ENCODE assay signal across 8 cellular contexts in genomic region chr5:134004626-134005414, GRCh38. TPM values are rescaled to one million over a fixed set of nuclear protein-coding genes. Genes with fewer than 3 reads are reported as not detected.
DNase-seq lines count a peak whose midpoint lies in the region; ATAC-seq and TF ChIP-seq lines count a peak whose summit lies in the region.

Gene VDAC1 (minus strand): TSS chr5:134004975. CDS start chr5:133993012, 11,963 bp downstream.

- H3K9me3 ChIP-seq in Panc1 (ENCODE audit: control insufficient read depth, insufficient read depth, low read depth, low read length) (no peaks in the 10 kb centered on the region), fibroblast of lung (ENCODE audit: control insufficient read depth, insufficient read depth, low read depth, low read length) (no peaks in the 10 kb centered on the region)

- H3K9me3 Mint-ChIP-seq in activated T-helper 1 cell treated with anti-CD3 and anti-CD28 coated beads, Interleukin-12 subunit alpha, Interleukin-12 subunit beta, Interleukin-2, Interleukin-4 antibody, amounts not matched to agents 30 ng/mL and 10 ng/mL and 1 ng/mL, durations not matched to agents 14 hours and 24 hours and 36 hours, result no peaks in the 10 kb centered on the region
- H3K9me3 Mint-ChIP-seq in natural killer cell, result no peaks in the 10 kb centered on the region

- intact Hi-C loops in Panc1 (cut with micrococcal nuclease; ENCODE audit: unreplicated experiment), result no loop called here
- intact Hi-C loops in activated T-helper 1 cell treated with anti-CD3 and anti-CD28 coated beads, Interleukin-12 subunit alpha, Interleukin-12 subunit beta, Interleukin-2, Interleukin-4 antibody, amounts not matched to agents 30 ng/mL and 10 ng/mL and 1 ng/mL, durations not matched to agents 14 hours and 24 hours and 36 hours (cut with micrococcal nuclease), result loop anchor here (1.0 to 10.0 kb wide), 11 partner anchors 34 to 954 kb away; partner anchors contain the start of genes C5orf24, DDX46, PCBD2 and PPP2CA
- intact Hi-C loops in natural killer cell (cut with micrococcal nuclease), result no loop called here

- peaks cover 2% of the 10 kb centered on the region for H3K27me3 Mint-ChIP-seq in activated T-helper 1 cell treated with anti-CD3 and anti-CD28 coated beads, Interleukin-12 subunit alpha, Interleukin-12 subunit beta, Interleukin-2, Interleukin-4 antibody, amounts not matched to agents 30 ng/mL and 10 ng/mL and 1 ng/mL, durations not matched to agents 14 hours and 24 hours and 36 hours (ENCODE audit: insufficient read depth)
- H3K27me3 Mint-ChIP-seq in natural killer cell (ENCODE audit: low read depth in 2 of 2), result peaks cover 0 to 3% of the 10 kb centered on the region in 2 donors

- H3K4me2 ChIP-seq in fibroblast of lung (ENCODE audit: extremely low read depth, insufficient read depth, low read length), result peak within 1 kb of the TSS; percentile 100

- peaks cover 3% of the 10 kb centered on the region for H4K20me1 ChIP-seq in fibroblast of lung (ENCODE audit: control insufficient read depth, extremely low read depth, insufficient read depth, low read length)

- H3K27ac ChIP-seq in Panc1 (ENCODE audit: low read length) (peak within 1 kb of the TSS; percentile 95), fibroblast of lung (ENCODE audit: insufficient read depth, low read length) (peak within 1 kb of the TSS; percentile 96)

- peaks cover 46% of the 10 kb centered on the region for H3K79me2 ChIP-seq in fibroblast of lung (ENCODE audit: control insufficient read depth, insufficient read depth, low read length)

- H3K4me3 ChIP-seq in Panc1 (ENCODE audit: low read depth in 2 of 2, low read length in 2 of 2) (peak within 1 kb of the TSS; percentile 79 to 82), fibroblast of lung (replicated peaks in 1 of 4; ENCODE audit: control extremely low read depth in 1 of 4, insufficient read depth in 1 of 4, low read depth in 3 of 4, low read length in 4 of 4) (peak within 1 kb of the TSS; percentile 67 to 90 (median 74))

- peaks cover 24% of the 10 kb centered on the region for H3K36me3 Mint-ChIP-seq in activated T-helper 1 cell treated with anti-CD3 and anti-CD28 coated beads, Interleukin-12 subunit alpha, Interleukin-12 subunit beta, Interleukin-2, Interleukin-4 antibody, amounts not matched to agents 30 ng/mL and 10 ng/mL and 1 ng/mL, durations not matched to agents 14 hours and 24 hours and 36 hours (ENCODE audit: low read depth)
- H3K36me3 Mint-ChIP-seq in natural killer cell, result no peaks in the 10 kb centered on the region

- TF ChIP-seq CTCF in Panc1 (IDR thresholded peaks at IDR 0.05), result no peak
- TF ChIP-seq CTCF in fibroblast of lung (conservative IDR thresholded peaks at IDR 0.05 in 1 of 2, IDR thresholded peaks at IDR 0.05 in 1 of 2; ENCODE audit: low read depth in 1 of 2, low read length in 2 of 2), result no peak
- TF ChIP-seq CTCF in natural killer cell (IDR thresholded peaks at IDR 0.05), result no peak

- ATAC-seq in GM19468 (IDR thresholded peaks at IDR 0.05; ENCODE audit: extremely low read depth, unreplicated experiment) (peak; percentile 36), Panc1 (peak; percentile 91), natural killer cell (peak; percentile 79 to 90 (median 79))
- peak; percentile 89 for ATAC-seq in stimulated activated naive CD8-positive, alpha-beta T cell treated with anti-CD3 and anti-CD28 coated beads, Interleukin-15, Interleukin-2, amounts not matched to agents 100 U/mL and 50 U/mL, for 24 hours

- H3K4me1 Mint-ChIP-seq in activated T-helper 1 cell treated with anti-CD3 and anti-CD28 coated beads, Interleukin-12 subunit alpha, Interleukin-12 subunit beta, Interleukin-2, Interleukin-4 antibody, amounts not matched to agents 30 ng/mL and 10 ng/mL and 1 ng/mL, durations not matched to agents 14 hours and 24 hours and 36 hours (ENCODE audit: low read depth), result peaks cover 53% of the 10 kb centered on the region
- peaks cover 31 to 49% of the 10 kb centered on the region in 2 donors for H3K4me1 Mint-ChIP-seq in natural killer cell

- peak; percentile 90 for DNase-seq in Caki2 (ENCODE audit: low read depth)
- DNase-seq in HS-5 (ENCODE audit: low read depth), result peak; percentile 73
- DNase-seq in Panc1 (ENCODE audit: low read depth, low spot score), result no peak
- peak; percentile 78 for DNase-seq in activated T-helper 1 cell treated with anti-CD3 and anti-CD28 coated beads, Interleukin-12 subunit alpha, Interleukin-12 subunit beta, Interleukin-2, Interleukin-4 antibody, amounts not matched to agents 30 ng/mL and 10 ng/mL and 1 ng/mL, durations not matched to agents 14 hours and 24 hours and 36 hours (ENCODE audit: low spot score)
- DNase-seq in fibroblast of lung (ENCODE audit: low read depth in 2 of 2), result peak; percentile 89 to 90
- DNase-seq in natural killer cell, result peak; percentile 77
- DNase-seq in stimulated activated naive CD8-positive, alpha-beta T cell treated with anti-CD3 and anti-CD28 coated beads, Interleukin-15, Interleukin-2, amounts not matched to agents 100 U/mL and 50 U/mL, for 24 hours, result peak; percentile 87

- H3K36me3 ChIP-seq in Panc1 (ENCODE audit: control insufficient read depth, insufficient read depth, low read length), result peaks cover 6% of the 10 kb centered on the region; the same call in 1 of the 2 replicates
- peaks cover 14% of the 10 kb centered on the region for H3K36me3 ChIP-seq in fibroblast of lung (ENCODE audit: control insufficient read depth, insufficient read depth, low read length)

- no peaks in the 10 kb centered on the region for H3K27me3 ChIP-seq in Panc1 (ENCODE audit: control insufficient read depth, insufficient read depth, low read length)
- no peaks in the 10 kb centered on the region for H3K27me3 ChIP-seq in fibroblast of lung (ENCODE audit: control insufficient read depth, insufficient read depth, low read length)

- CTCF ChIA-PET in Panc1 (lab: Charles Lee), result interaction anchor here (1.0 kb wide), 1 partner anchor 35 kb away, joined by 7 read pairs; no protein-coding TSS in a partner anchor

- BruUV-seq in Panc1 (replicated peaks; lab: Mats Ljungman, UMichigan), result no TSS peak

- H2AFZ ChIP-seq in fibroblast of lung (ENCODE audit: low read length), result peak within 1 kb of the TSS; percentile 86

- POLR2A ChIA-PET in Panc1 (lab: Charles Lee), result interaction anchor here (0.6 kb wide), 3 partner anchors 17 to 49 kb away, joined by 3 to 11 read pairs (median 3); no protein-coding TSS in a partner anchor

- H3K4me1 ChIP-seq in Panc1 (ENCODE audit: control insufficient read depth, insufficient read depth, low read length), result peaks cover 52% of the 10 kb centered on the region
- peaks cover 21% of the 10 kb centered on the region for H3K4me1 ChIP-seq in fibroblast of lung (ENCODE audit: control insufficient read depth, extremely low read depth, insufficient read depth, low read length)

- peak within 1 kb of the TSS; percentile 97 for H3K27ac Mint-ChIP-seq in activated T-helper 1 cell treated with anti-CD3 and anti-CD28 coated beads, Interleukin-12 subunit alpha, Interleukin-12 subunit beta, Interleukin-2, Interleukin-4 antibody, amounts not matched to agents 30 ng/mL and 10 ng/mL and 1 ng/mL, durations not matched to agents 14 hours and 24 hours and 36 hours
- peak within 1 kb of the TSS; percentile 92 to 94 for H3K27ac Mint-ChIP-seq in natural killer cell

- peak within 1 kb of the TSS; percentile 93 for H3K4me3 Mint-ChIP-seq in activated T-helper 1 cell treated with anti-CD3 and anti-CD28 coated beads, Interleukin-12 subunit alpha, Interleukin-12 subunit beta, Interleukin-2, Interleukin-4 antibody, amounts not matched to agents 30 ng/mL and 10 ng/mL and 1 ng/mL, durations not matched to agents 14 hours and 24 hours and 36 hours
- H3K4me3 Mint-ChIP-seq in natural killer cell, result peak within 1 kb of the TSS; percentile 92

- H3K9ac ChIP-seq in fibroblast of lung (ENCODE audit: insufficient read depth, low read length), result peak within 1 kb of the TSS; percentile 97

- in situ Hi-C loops in Caki2 (cut with HindIII; ENCODE audit: low pct_unique_long_range_greater_than_20kb, low sequenced_read_pairs) (no loop called here), Panc1 (cut with HindIII; ENCODE audit: low pct_unique_long_range_greater_than_20kb, low sequenced_read_pairs) (no loop called here)

RNA-seq across cellular contexts. Expression of gene VDAC1, which starts in this region (rescaled TPM):
- total RNA-seq in Caki2 (2014; rRNA removed; shearing (Covaris generic); ENCODE audit: low replicate concordance), result 569 and 576 TPM in 2 replicates
- 395 TPM for total RNA-seq in Panc1 (2021; ENCODE audit: unreplicated experiment)
- polyA plus RNA-seq in Panc1 (2012; ENCODE audit: insufficient read length), result 502 TPM
- 440 and 442 TPM in 2 replicates for total RNA-seq in activated T-helper 1 cell treated with anti-CD3 and anti-CD28 coated beads, Interleukin-12 subunit alpha, Interleukin-12 subunit beta, Interleukin-2, Interleukin-4 antibody, amounts not matched to agents 30 ng/mL and 10 ng/mL and 1 ng/mL, durations not matched to agents 14 hours and 24 hours and 36 hours
- total RNA-seq in fibroblast of lung, result 239 and 281 TPM in 2 replicates
- 202 and 244 TPM in 2 replicates for polyA plus RNA-seq in fibroblast of lung
- 246 and 278 TPM in 2 replicates for polyA plus RNA-seq in fibroblast of lung (2012)
- polyA minus RNA-seq in fibroblast of lung (ENCODE audit: low replicate concordance), result 97.4 and 123 TPM in 2 replicates
- 10 to 100 TPM; 54.0 to 63.3 (median 60.2) TPM for total RNA-seq in natural killer cell

Comparison
In these comparisons a context has a peak if more than half of its experiments do, and no peak if none do; other contexts are left out.
1. ATAC-seq: peak in every context shown above with its lines; median percentile 91 in Panc1; 89 in stimulated activated naive CD8-positive, alpha-beta T cell treated with anti-CD3 and anti-CD28 coated beads, Interleukin-15, Interleukin-2, amounts not matched to agents 100 U/mL and 50 U/mL, for 24 hours; 79 in natural killer cell; 36 in GM19468.